In the genomic region with DNA sequence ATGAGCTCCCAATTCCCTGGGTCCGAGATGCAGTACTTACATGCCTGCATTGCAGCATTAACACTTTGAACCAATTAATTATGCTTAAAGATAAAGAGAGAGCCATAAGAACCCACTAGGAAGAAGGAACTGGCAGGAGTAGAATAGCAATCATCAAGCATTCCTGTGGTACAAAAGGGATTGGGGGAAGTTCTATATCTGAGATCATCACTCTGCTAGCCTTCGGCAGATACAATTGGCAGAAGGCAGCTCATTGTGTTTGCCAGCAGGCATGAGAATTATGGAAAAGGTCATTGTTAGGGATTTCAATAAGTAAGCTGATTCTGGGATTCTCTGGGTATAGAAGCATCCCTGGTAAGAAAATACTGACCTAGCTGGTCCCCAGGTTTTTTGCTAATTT, we compare ENCODE assay signal across 18 cellular contexts.
A peak's percentile ranks its signal among the peaks of the same experiment; 100 is the strongest.
DNase-seq lines count a peak whose midpoint lies in the region; ATAC-seq, FAIRE-seq and TF ChIP-seq lines count a peak whose summit lies in the region.
"Had no signal": no experiment of that assay in that cellular context is flagged by ENCODE, and none has a peak within 500 bp of the region (broad histone marks: within the 10 kb centered on the region; RNA-seq: fewer than 3 reads in every experiment).

No MANE protein-coding gene starts in this region.

- H3K9me3 ChIP-seq in AG04450 (ENCODE audit: control insufficient read depth, insufficient read depth, low read length), result no peaks in the 10 kb centered on the region
- H3K9me3 ChIP-seq in keratinocyte (ENCODE audit: control insufficient read depth, low read depth, low read length), result no peaks in the 10 kb centered on the region
- H3K9me3 ChIP-seq: Peyer's patch, testis had no signal

- H3K27ac ChIP-seq in AG04450 (ENCODE audit: low read depth, low read length) (no peak overlapping the region), brain microvascular endothelial cell (no peak overlapping the region), keratinocyte (ENCODE audit: control insufficient read depth, insufficient read depth, low read length) (peak overlapping the region; percentile 67)
- H3K27ac ChIP-seq: Peyer's patch, testis had no signal

- TF ChIP-seq CTCF in AG04450 (IDR thresholded peaks at IDR 0.05; ENCODE audit: low read depth, low read length) (no peak), brain microvascular endothelial cell (IDR thresholded peaks at IDR 0.05; ENCODE audit: low read depth, low read length, missing control alignments) (no peak), keratinocyte (optimal IDR thresholded peaks at IDR 0.05 in 1 of 3, IDR thresholded peaks at IDR 0.05 in 1 of 3, conservative IDR thresholded peaks at IDR 0.05 in 1 of 3; ENCODE audit: extremely low read depth in 1 of 3, insufficient read depth in 2 of 3, low read length in 3 of 3) (no peak)

- POLR2A ChIA-PET in AG04450 (lab: Yijun Ruan, JAX), result no interaction called here

- H3K4me3 ChIP-seq in AG04450 (ENCODE audit: low read depth, low read length), result no peak overlapping the region
- no peak overlapping the region for H3K4me3 ChIP-seq in brain microvascular endothelial cell (ENCODE audit: low read depth, low read length)
- no peak overlapping the region for H3K4me3 ChIP-seq in keratinocyte (ENCODE audit: control insufficient read depth in 2 of 3, extremely low read depth in 1 of 3, insufficient read depth in 2 of 3, low read depth in 1 of 3, low read length in 3 of 3)
- H3K4me3 ChIP-seq: Peyer's patch, testis had no signal

- H3K36me3 ChIP-seq in brain microvascular endothelial cell (replicated peaks) (no peaks in the 10 kb centered on the region), keratinocyte (ENCODE audit: control insufficient read depth in 2 of 2, extremely low read depth in 1 of 2, insufficient read depth in 2 of 2, low read length in 2 of 2) (no peaks in the 10 kb centered on the region)
- H3K36me3 ChIP-seq: Peyer's patch had no signal

- FAIRE-seq in keratinocyte (lab: Jason Lieb, UNC), result peak; percentile 94
- FAIRE-seq: frontal cortex had no signal

- peak overlapping the region; percentile 53 for H3K4me2 ChIP-seq in keratinocyte (ENCODE audit: control insufficient read depth, extremely low read depth, insufficient read depth, low read depth, low read length)

- peaks cover 34% of the 10 kb centered on the region for H3K4me1 ChIP-seq in keratinocyte (ENCODE audit: control insufficient read depth, extremely low read depth, insufficient read depth, low read length)
- H3K4me1 ChIP-seq: Peyer's patch, testis had no signal

- no peak overlapping the region for H2AFZ ChIP-seq in keratinocyte (ENCODE audit: control insufficient read depth, low read length)

- ATAC-seq in GM21447 (IDR thresholded peaks at IDR 0.05; ENCODE audit: unreplicated experiment), result no peak
- ATAC-seq in GM21367 (IDR thresholded peaks at IDR 0.05; ENCODE audit: unreplicated experiment), result no peak
- no peak for ATAC-seq in HG02763 (IDR thresholded peaks at IDR 0.05; ENCODE audit: unreplicated experiment)
- ATAC-seq: activated CD4-positive, alpha-beta T cell treated with anti-CD3 and anti-CD28 coated beads for 36 hours had no signal

- dilution Hi-C loops in keratinocyte (cut with MboI; ENCODE audit: extremely low pct_ligation_motif_present, low sequenced_read_pairs), result no loop called here

- no peaks in the 10 kb centered on the region for H4K20me1 ChIP-seq in keratinocyte (ENCODE audit: control insufficient read depth, extremely low read depth, insufficient read depth, low read length)

- H3K79me2 ChIP-seq in keratinocyte (ENCODE audit: control insufficient read depth, insufficient read depth, low read length), result no peaks in the 10 kb centered on the region

- H3K27me3 ChIP-seq in AG04450 (ENCODE audit: control insufficient read depth, insufficient read depth, low read length) (no peaks in the 10 kb centered on the region), brain microvascular endothelial cell (replicated peaks) (no peaks in the 10 kb centered on the region), keratinocyte (ENCODE audit: control insufficient read depth, extremely low read depth, insufficient read depth, low read length) (no peaks in the 10 kb centered on the region)
- H3K27me3 ChIP-seq: Peyer's patch, testis had no signal

- CTCF ChIA-PET in AG04450 (lab: Charles Lee), result interaction anchor here (1.1 kb wide), 1 partner anchor 16 kb away, joined by 8 read pairs; no protein-coding TSS in a partner anchor

- H3K9ac ChIP-seq in keratinocyte (ENCODE audit: control insufficient read depth, extremely low read depth, insufficient read depth, low read length), result no peak overlapping the region

- in situ Hi-C loops in brain microvascular endothelial cell (cut with HindIII; ENCODE audit: low pct_ligation_motif_present, low sequenced_read_pairs), result no loop called here

- DNase-seq in AG04450 (ENCODE audit: low read depth, low spot score) (peak; percentile 42), HT1080 (ENCODE audit: low read depth) (peak; percentile 75), brain microvascular endothelial cell (peak; percentile 55), keratinocyte (ENCODE audit: low read depth, low spot score) (peak; percentile 33), NCI-H1417 (lab: John Stamatoyannopoulos, UW) (no peak)
- DNase-seq: activated CD4-positive, alpha-beta T cell treated with anti-CD3 and anti-CD28 coated beads for 36 hours; activated naive CD8-positive, alpha-beta T cell treated with anti-CD3 and anti-CD28 coated beads for 36 hours; AML-193; DMS53; immature natural killer cell; NCI-H1105 treated with DMSO at 0.1 percent for 48 hours; NCI-H524; Peyer's patch; testis had no signal

- H3K9me1 ChIP-seq in keratinocyte (ENCODE audit: control insufficient read depth, extremely low read depth, insufficient read depth, low read length), result no peaks in the 10 kb centered on the region

Comparison
In these comparisons a context has a peak if more than half of its experiments do, and no peak if none do; other contexts are left out.
1. DNase-seq: peak in AG04450 (single experiment), HT1080 (single experiment), brain microvascular endothelial cell (single experiment) and keratinocyte (single experiment); none in NCI-H1417 (0 of 3).